In genomic region chr1:155219592-155220031, GRCh38 we compare ENCODE assay signal across 8 cellular contexts. TPM values are rescaled to one million over a fixed set of nuclear protein-coding genes. Genes with fewer than 3 reads are reported as not detected.
A peak's percentile ranks its signal among the peaks of the same experiment; 100 is the strongest.
DNase-seq lines count a peak whose midpoint lies in the region; ATAC-seq and TF ChIP-seq lines count a peak whose summit lies in the region.

No MANE protein-coding gene starts in this region.

- no peak overlapping the region for H4K12ac ChIP-seq in trophoblast cell (ENCODE audit: low read depth, low read length)

- H2BK120ac ChIP-seq in trophoblast cell (ENCODE audit: insufficient read depth, low read length, poor library complexity) = no peak overlapping the region

- no peak overlapping the region for H3K18ac ChIP-seq in trophoblast cell (ENCODE audit: low read length)

- H3K4me3 ChIP-seq in HL-60 (replicated peaks; ENCODE audit: insufficient read depth, low read length) = no peak overlapping the region
- H3K4me3 ChIP-seq in SK-N-MC = no peak overlapping the region
- H3K4me3 ChIP-seq in fibroblast of the aortic adventitia (ENCODE audit: low read depth, low read length) = no peak overlapping the region
- H3K4me3 ChIP-seq in trophoblast cell (ENCODE audit: low read depth, low read length) = no peak overlapping the region

- H3K36me3 ChIP-seq in SK-N-MC (ENCODE audit: insufficient read depth, low read length) (no peaks in the 10 kb centered on the region), trophoblast cell (ENCODE audit: control insufficient read depth in 1 of 2, insufficient read depth in 2 of 2, low read length in 2 of 2) (peaks cover 9 to 14% of the 10 kb centered on the region in 2 experiments)

- H2BK5ac ChIP-seq in trophoblast cell (ENCODE audit: low read depth, low read length, poor library complexity) = no peak overlapping the region

- no peak overlapping the region for H3K14ac ChIP-seq in trophoblast cell (ENCODE audit: low read length)

- peaks cover 9% of the 10 kb centered on the region for H3K79me1 ChIP-seq in trophoblast cell (ENCODE audit: low read length)

- H3K9me3 ChIP-seq in SK-N-MC (ENCODE audit: low read depth, low read length) (no peaks in the 10 kb centered on the region), trophoblast cell (ENCODE audit: insufficient read depth, low read depth, low read length) (no peaks in the 10 kb centered on the region)

- H3K4ac ChIP-seq in trophoblast cell (ENCODE audit: low read depth, low read length) = no peak overlapping the region

- ATAC-seq in GM21423 (IDR thresholded peaks at IDR 0.05; ENCODE audit: unreplicated experiment) (no peak), GM21526 (IDR thresholded peaks at IDR 0.05; ENCODE audit: low FRiP score, unreplicated experiment) (no peak)

- H3K23ac ChIP-seq in trophoblast cell (ENCODE audit: low read length) = no peak overlapping the region

- peak overlapping the region; percentile 63 for H3K27ac ChIP-seq in HL-60 (replicated peaks)
- peak overlapping the region; percentile 78 for H3K27ac ChIP-seq in SK-N-MC
- peak overlapping the region; percentile 25 for H3K27ac ChIP-seq in trophoblast cell (ENCODE audit: low read depth, low read length)

- H2AK5ac ChIP-seq in trophoblast cell (ENCODE audit: low read length) = no peak overlapping the region

- H3K9ac ChIP-seq in SK-N-MC (ENCODE audit: insufficient read length) = no peak overlapping the region
- H3K9ac ChIP-seq in trophoblast cell (ENCODE audit: low read length) = no peak overlapping the region

- peaks cover 10% of the 10 kb centered on the region in 2 experiments for H3K4me1 ChIP-seq in trophoblast cell (ENCODE audit: control insufficient read depth in 1 of 2, insufficient read depth in 2 of 2, low read length in 2 of 2)

- no peaks in the 10 kb centered on the region for H3K79me2 ChIP-seq in trophoblast cell (ENCODE audit: control insufficient read depth, insufficient read depth, low read length, poor library complexity)

- no peak overlapping the region for H2AFZ ChIP-seq in trophoblast cell (ENCODE audit: insufficient read depth, low read length, poor library complexity)

- no peak overlapping the region for H3K4me2 ChIP-seq in trophoblast cell (ENCODE audit: low read length)

- no CpG with 5 or more reads among the region's 1 CpG for WGBS in trophoblast cell (ENCODE audit: extremely low coverage, insufficient coverage, insufficient read length)

- H3K27me3 ChIP-seq in HL-60 (ENCODE audit: insufficient read depth, poor library complexity, severe bottlenecking) = no peaks in the 10 kb centered on the region
- H3K27me3 ChIP-seq in trophoblast cell (ENCODE audit: insufficient read depth, low read length) = no peaks in the 10 kb centered on the region

- no peak for TF ChIP-seq CTCF in HL-60 (IDR thresholded peaks at IDR 0.05; ENCODE audit: insufficient read depth, low read length)
- no peak for TF ChIP-seq CTCF in fibroblast of the aortic adventitia (IDR thresholded peaks at IDR 0.05; ENCODE audit: insufficient read depth, low read length)

- peak overlapping the region; percentile 41 for H4K91ac ChIP-seq in trophoblast cell (ENCODE audit: low read depth, low read length)

- peak overlapping the region; percentile 43 for H4K8ac ChIP-seq in trophoblast cell (ENCODE audit: low read depth, low read length)

- DNase-seq in HL-60 (ENCODE audit: low read depth in 1 of 2, low spot score in 1 of 2) (peak in 1 of 2 experiments; percentile 73), SK-N-MC (ENCODE audit: low read depth, low spot score) (no peak), fibroblast of the aortic adventitia (ENCODE audit: low read depth) (peak; percentile 27), trophoblast cell (peak in 1 of 2 donors; percentile 52), NCI-H510A (lab: John Stamatoyannopoulos, UW) (no peak)
- no peak for DNase-seq in activated CD4-positive, alpha-beta T cell treated with anti-CD3 and anti-CD28 coated beads for 1 hour

- H2BK12ac ChIP-seq in trophoblast cell (ENCODE audit: low read length) = peak overlapping the region; percentile 12

RNA-seq across cellular contexts. Expression of gene MTX1, which starts 11.1 kb away (rescaled TPM):
- 13.7 and 26.1 TPM in 2 replicates for total RNA-seq in fibroblast of the aortic adventitia (ENCODE audit: low replicate concordance)
- 39.6 and 40.4 TPM in 2 replicates for polyA plus RNA-seq in trophoblast cell (2013)

RNA-seq across cellular contexts. Expression of gene THBS3, which starts 11.9 kb away (rescaled TPM):
- 29.3 and 41.1 TPM in 2 replicates for total RNA-seq in fibroblast of the aortic adventitia (ENCODE audit: low replicate concordance)
- polyA plus RNA-seq in trophoblast cell (2013) = 59.1 and 60.6 TPM in 2 replicates

RNA-seq across cellular contexts. Expression of gene ENTREP3, which starts 35.7 kb away (rescaled TPM):
- total RNA-seq in fibroblast of the aortic adventitia (ENCODE audit: low replicate concordance) = 9.0 and 9.3 TPM in 2 replicates
- 38.7 and 39.3 TPM in 2 replicates for polyA plus RNA-seq in trophoblast cell (2013)

RNA-seq across cellular contexts. Expression of gene SCAMP3, which starts 42.5 kb away (rescaled TPM):
- total RNA-seq in fibroblast of the aortic adventitia (ENCODE audit: low replicate concordance) = 12.5 and 47.6 TPM in 2 replicates
- 71.1 and 75.0 TPM in 2 replicates for polyA plus RNA-seq in trophoblast cell (2013)

RNA-seq across cellular contexts. Expression of gene TRIM46, which starts 46.0 kb away (rescaled TPM):
- total RNA-seq in fibroblast of the aortic adventitia (ENCODE audit: low replicate concordance) = 5.2 and 13.2 TPM in 2 replicates
- 0.81 and 0.85 TPM in 2 replicates for polyA plus RNA-seq in trophoblast cell (2013)

Comparison
In these comparisons a context has a peak if more than half of its experiments do, and no peak if none do; other contexts are left out.
1. H3K27ac ChIP-seq: peak in every context shown above with its lines; median percentile 78 in SK-N-MC; 63 in HL-60; 25 in trophoblast cell.